8 cellular contexts compared by ENCODE assay signal in the genomic region with DNA sequence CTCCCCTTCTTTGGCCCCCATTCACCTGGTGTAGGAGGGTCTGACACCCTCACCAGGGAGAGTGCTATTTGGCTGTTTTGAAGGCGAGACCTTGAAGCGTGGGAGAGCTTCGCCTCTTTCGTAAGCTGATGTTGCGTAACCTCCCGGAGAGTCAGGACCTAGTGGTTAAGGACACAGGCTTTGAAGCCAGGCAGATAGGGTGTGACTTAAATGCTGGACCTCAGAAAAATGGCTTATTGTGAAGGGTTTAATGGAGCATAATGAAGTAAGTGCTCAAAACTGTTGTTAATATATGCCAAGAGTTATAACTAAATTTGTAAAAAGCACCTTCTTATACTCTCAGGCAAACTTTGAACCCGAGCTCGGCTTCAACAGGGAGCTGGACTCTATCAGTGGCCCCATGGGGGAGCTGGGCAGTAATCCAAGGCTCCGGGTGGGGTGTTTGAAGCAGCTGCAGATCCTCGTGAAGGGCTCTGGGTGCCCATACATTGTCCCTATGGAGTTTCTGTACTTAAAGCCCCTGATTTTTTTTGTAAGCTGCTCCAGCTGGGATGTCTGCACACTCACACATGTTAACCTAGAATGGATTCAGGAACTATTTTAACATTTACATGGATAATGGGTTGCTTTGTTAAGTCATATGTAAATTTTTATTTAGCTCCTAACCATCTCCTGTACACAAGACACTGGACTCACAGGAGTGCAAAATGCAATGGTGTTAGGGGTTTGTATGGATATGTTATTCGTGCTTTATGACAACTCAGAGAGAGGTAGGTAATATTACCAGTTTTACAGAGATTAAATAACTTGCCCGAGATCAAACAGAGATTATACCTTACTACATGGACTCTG. TPM values are rescaled to one million over a fixed set of nuclear protein-coding genes. Genes with fewer than 3 reads are reported as not detected.
DNase-seq lines count a peak whose midpoint lies in the region; ATAC-seq and TF ChIP-seq lines count a peak whose summit lies in the region.

No MANE protein-coding gene starts in this region.

- TF ChIP-seq CTCF in PC-3 (conservative IDR thresholded peaks at IDR 0.05; ENCODE audit: low read depth, low read length) (no peak), epithelial cell of esophagus (IDR thresholded peaks at IDR 0.05; ENCODE audit: insufficient read depth, low read depth, low read length, missing control alignments) (no peak)

- H3K27me3 ChIP-seq in PC-3 (ENCODE audit: low read length), result no peaks in the 10 kb centered on the region
- H3K27me3 ChIP-seq in muscle layer of colon (ENCODE audit: control insufficient read depth in 1 of 2, insufficient read depth in 2 of 2, low read length in 2 of 2), result no peaks in the 10 kb centered on the region

- ATAC-seq in PC-3, result peak; percentile 84
- no peak for ATAC-seq in stimulated activated naive CD8-positive, alpha-beta T cell treated with anti-CD3 and anti-CD28 coated beads, Interleukin-15, Interleukin-2, amounts not matched to agents 100 U/mL and 50 U/mL, for 24 hours

- peak overlapping the region; percentile 10; the same call in 1 of the 2 replicates for H2AFZ ChIP-seq in PC-3 (ENCODE audit: low read length)

- peaks cover 5% of the 10 kb centered on the region for H3F3A ChIP-seq in PC-3 (ENCODE audit: low read length, unreplicated experiment)

- DNase-seq in NCI-H748 (lab: John Stamatoyannopoulos, UW; ENCODE audit: unreplicated experiment), result peak; percentile 10
- DNase-seq in NCI-H748 treated with DMSO at 0.1 percent for 48 hours (lab: John Stamatoyannopoulos, UW), result no peak
- peak; percentile 99 for DNase-seq in PC-3
- peak; percentile 95 for DNase-seq in epithelial cell of esophagus (ENCODE audit: low read depth)
- no peak for DNase-seq in activated T-cell treated with anti-CD3 and anti-CD28 coated beads, Interleukin-2, amount 50 U/mL, for 1 hour
- no peak for DNase-seq in T-helper 2 cell
- DNase-seq in stimulated activated naive CD8-positive, alpha-beta T cell treated with anti-CD3 and anti-CD28 coated beads, Interleukin-15, Interleukin-2, amounts not matched to agents 100 U/mL and 50 U/mL, for 24 hours, result no peak

- intact Hi-C loops in PC-3 (cut with micrococcal nuclease), result loop anchor here (1.0 kb wide), 1 partner anchor 23 kb away; no protein-coding TSS in a partner anchor

- peaks cover 38% of the 10 kb centered on the region for H3K4me1 ChIP-seq in PC-3 (ENCODE audit: insufficient read depth, low read length)
- H3K4me1 ChIP-seq in muscle layer of colon (ENCODE audit: insufficient read depth, low read length), result peaks cover 80% of the 10 kb centered on the region

- POLR2A ChIA-PET in PC-3 (lab: Charles Lee; ENCODE audit: unreplicated experiment), result no interaction called here

- no TSS peak for BruUV-seq in PC-3 (replicated peaks; lab: Mats Ljungman, UMichigan)

- peak overlapping the region; percentile 94 for H3K27ac ChIP-seq in PC-3 (ENCODE audit: low read length)
- H3K27ac ChIP-seq in muscle layer of colon (ENCODE audit: low read depth, low read length), result peak overlapping the region; percentile 10

- peak overlapping the region; percentile 51 for H3K4me3 ChIP-seq in PC-3 (ENCODE audit: low read length)
- H3K4me3 ChIP-seq in epithelial cell of esophagus (ENCODE audit: low read length), result no peak overlapping the region
- peak overlapping the region in 1 of 2 donors; percentile 6 for H3K4me3 ChIP-seq in muscle layer of colon (ENCODE audit: low read depth in 1 of 2, low read length in 2 of 2)

- H4K20me1 ChIP-seq in PC-3 (ENCODE audit: low read length), result no peaks in the 10 kb centered on the region

- peak overlapping the region; percentile 83 for H3K9ac ChIP-seq in PC-3 (ENCODE audit: low read length)
- no peak overlapping the region for H3K9ac ChIP-seq in muscle layer of colon (ENCODE audit: low read length)

- H3K4me2 ChIP-seq in PC-3 (ENCODE audit: low read length), result peak overlapping the region; percentile 79

- H3K79me2 ChIP-seq in PC-3 (ENCODE audit: low read length), result peaks cover 87% of the 10 kb centered on the region

- H3K36me3 ChIP-seq in PC-3 (ENCODE audit: low read depth, low read length), result no peaks in the 10 kb centered on the region
- no peaks in the 10 kb centered on the region for H3K36me3 ChIP-seq in muscle layer of colon (ENCODE audit: insufficient read depth, low read length)

- no peaks in the 10 kb centered on the region for H3K9me3 ChIP-seq in PC-3 (ENCODE audit: low read length)
- H3K9me3 ChIP-seq in muscle layer of colon (ENCODE audit: low read length), result no peaks in the 10 kb centered on the region

- CTCF ChIA-PET in PC-3 (lab: Charles Lee), result interaction anchor here (0.9 to 1.3 kb wide), 2 partner anchors 11 to 16 kb away, joined by 3 to 7 read pairs; no protein-coding TSS in a partner anchor

- no peaks in the 10 kb centered on the region for H3K9me2 ChIP-seq in PC-3 (replicated peaks; ENCODE audit: low read length)

RNA-seq across cellular contexts. Expression of a gene that starts 26.0 kb away (rescaled TPM):
- total RNA-seq in PC-3 (2014; rRNA removed), result 56.9 and 57.2 TPM in 2 replicates

Comparison
In these comparisons a context has a peak if more than half of its experiments do, and no peak if none do; other contexts are left out.
1. DNase-seq: peak in NCI-H748 (single experiment), PC-3 (single experiment) and epithelial cell of esophagus (single experiment); none in NCI-H748 treated with DMSO at 0.1 percent for 48 hours (single experiment), activated T-cell treated with anti-CD3 and anti-CD28 coated beads, Interleukin-2, amount 50 U/mL, for 1 hour (single experiment), T-helper 2 cell (0 of 5) and stimulated activated naive CD8-positive, alpha-beta T cell treated with anti-CD3 and anti-CD28 coated beads, Interleukin-15, Interleukin-2, amounts not matched to agents 100 U/mL and 50 U/mL, for 24 hours (single experiment).